Comparison of ENCODE assay signal across 20 cellular contexts in genomic region chr4:35399912-35400311, GRCh38.
"Had no signal": no experiment of that assay in that cellular context is flagged by ENCODE, and none has a peak within 500 bp of the region (broad histone marks: within the 10 kb centered on the region; RNA-seq: fewer than 3 reads in every experiment).

No MANE protein-coding gene starts in this region.

- H3K36me3 ChIP-seq: esophagus muscularis mucosa, gastrocnemius medialis, heart right ventricle, spleen, stomach had no signal

- H3K36me3 Mint-ChIP-seq: naive thymus-derived CD4-positive, alpha-beta T cell had no signal

- H3K4me1 Mint-ChIP-seq: naive thymus-derived CD4-positive, alpha-beta T cell; nephron progenitor cell had no signal

- H3K27me3 ChIP-seq: esophagus muscularis mucosa, gastrocnemius medialis, heart right ventricle, spleen, stomach had no signal

- H3K9me3 ChIP-seq: esophagus muscularis mucosa, gastrocnemius medialis, spleen, stomach had no signal

- H3K27me3 Mint-ChIP-seq: naive thymus-derived CD4-positive, alpha-beta T cell had no signal

- H3K27ac ChIP-seq: epithelial cell of prostate, esophagus muscularis mucosa, gastrocnemius medialis, heart right ventricle, spleen, stomach had no signal

- ATAC-seq: gastrocnemius medialis; heart right ventricle; left colon; left ventricle myocardium superior; naive thymus-derived CD4-positive, alpha-beta T cell; sciatic nerve had no signal

- H3K4me3 ChIP-seq: esophagus muscularis mucosa, gastrocnemius medialis, heart right ventricle, spleen, stomach had no signal

- H3K4me1 ChIP-seq: esophagus muscularis mucosa, gastrocnemius medialis, heart right ventricle, spleen, stomach had no signal

- DNase-seq: effector memory CD4-positive, alpha-beta T cell; gastrocnemius medialis; heart right ventricle; left colon; left ventricle myocardium superior; mesendoderm; naive thymus-derived CD4-positive, alpha-beta T cell; nephron progenitor cell; posterior cingulate gyrus; spleen; stimulated activated CD4-positive, alpha-beta T cell treated with anti-CD3 and anti-CD28 coated beads, Interleukin-15, amount 100 ng/mL, for 24 hours; stimulated activated CD4-positive, alpha-beta T cell treated with anti-CD3 and anti-CD28 coated beads, Interleukin-1b, Interleukin-23, amount 100 ng/mL, for 48 hours; stimulated activated CD4-positive, alpha-beta T cell treated with anti-CD3 and anti-CD28 coated beads, Interleukin-4, amount 100 ng/mL, for 4 hours; stimulated activated naive CD4-positive, alpha-beta T cell; stomach; substantia nigra; trophoblast cell had no signal

- H3K27ac Mint-ChIP-seq: naive thymus-derived CD4-positive, alpha-beta T cell; nephron progenitor cell had no signal

- H3K4me3 Mint-ChIP-seq: naive thymus-derived CD4-positive, alpha-beta T cell; nephron progenitor cell had no signal
